8 cellular contexts compared by ENCODE assay signal in genomic region chr11:839875-840617, GRCh38. TPM values are rescaled to one million over a fixed set of nuclear protein-coding genes. Genes with fewer than 3 reads are reported as not detected.
DNase-seq lines count a peak whose midpoint lies in the region; ATAC-seq and TF ChIP-seq lines count a peak whose summit lies in the region.

No MANE protein-coding gene starts in this region.

- H3K4me3 ChIP-seq in AG04450 (ENCODE audit: low read depth, low read length) (peak overlapping the region; percentile 71), WERI-Rb-1 (ENCODE audit: low read depth, low read length) (no peak overlapping the region)

- no peaks in the 10 kb centered on the region for H3K27me3 ChIP-seq in AG04450 (ENCODE audit: control insufficient read depth, insufficient read depth, low read length)
- no peaks in the 10 kb centered on the region for H3K27me3 ChIP-seq in WERI-Rb-1 (ENCODE audit: insufficient read depth, low read depth, severe bottlenecking)
- H3K27me3 ChIP-seq in foreskin keratinocyte, result no peaks in the 10 kb centered on the region

- no peaks in the 10 kb centered on the region for H3K4me1 ChIP-seq in foreskin keratinocyte

- H3K9me3 ChIP-seq in AG04450 (ENCODE audit: control insufficient read depth, insufficient read depth, low read length), result no peaks in the 10 kb centered on the region; the same call in 1 of the 2 replicates
- H3K9me3 ChIP-seq in WERI-Rb-1 (ENCODE audit: severe bottlenecking), result no peaks in the 10 kb centered on the region

- POLR2A ChIA-PET in AG04450 (lab: Yijun Ruan, JAX), result interaction anchor here (1.3 kb wide), 1 partner anchor 21 kb away, joined by 6 read pairs; the partner anchor contains the start of gene PNPLA2

- DNase-seq in AG04450 (ENCODE audit: low read depth, low spot score), result no peak
- no peak for DNase-seq in WERI-Rb-1
- no peak for DNase-seq in foreskin keratinocyte
- DNase-seq in UCSD-AML1 (lab: John Stamatoyannopoulos, UW; ENCODE audit: unreplicated experiment), result no peak
- DNase-seq in NCI-H526 treated with DMSO at 0.1 percent for 48 hours (lab: John Stamatoyannopoulos, UW), result no peak

- ATAC-seq in foreskin keratinocyte (no peak), GM21526 (IDR thresholded peaks at IDR 0.05; ENCODE audit: low FRiP score, unreplicated experiment) (no peak), HG03045 (IDR thresholded peaks at IDR 0.05; ENCODE audit: unreplicated experiment) (no peak)

- peaks cover 68% of the 10 kb centered on the region for H3K36me3 ChIP-seq in WERI-Rb-1

- CTCF ChIA-PET in AG04450 (lab: Charles Lee), result interaction anchor here (0.6 kb wide), 1 partner anchor 26 kb away, joined by 3 read pairs; no protein-coding TSS in a partner anchor

- peak; percentile 24 for TF ChIP-seq CTCF in AG04450 (IDR thresholded peaks at IDR 0.05; ENCODE audit: low read depth, low read length)
- TF ChIP-seq CTCF in GM12874 (IDR thresholded peaks at IDR 0.05; ENCODE audit: insufficient read depth, low read depth, low read length), result peak; percentile 35; the same call in 1 of the 2 replicates
- peak; percentile 61 for TF ChIP-seq CTCF in WERI-Rb-1 (IDR thresholded peaks at IDR 0.05; ENCODE audit: low read depth, low read length)
- peak; percentile 60 for TF ChIP-seq CTCF in foreskin keratinocyte (conservative IDR thresholded peaks at IDR 0.05)

- no peak overlapping the region for H3K27ac ChIP-seq in AG04450 (ENCODE audit: low read depth, low read length)
- H3K27ac ChIP-seq in WERI-Rb-1, result peak overlapping the region; percentile 77
- H3K27ac ChIP-seq in foreskin keratinocyte, result no peak overlapping the region

RNA-seq across cellular contexts. Expression of gene POLR2L, which starts 2.3 kb away (rescaled TPM):
- polyA plus RNA-seq in AG04450 (2011; rRNA removed), result 211 and 431 TPM in 2 replicates
- 61.0 and 70.5 TPM in 2 replicates for polyA minus RNA-seq in AG04450 (2011; rRNA and poly(A)+ RNA removed)
- 160 and 213 TPM in 2 replicates for total RNA-seq in foreskin keratinocyte
- polyA plus RNA-seq in foreskin keratinocyte, result 460 and 473 TPM in 2 replicates

RNA-seq across cellular contexts. Expression of gene TSPAN4, which starts 2.6 kb away (rescaled TPM):
- 92.6 and 134 TPM in 2 replicates for polyA plus RNA-seq in AG04450 (2011; rRNA removed)
- polyA minus RNA-seq in AG04450 (2011; rRNA and poly(A)+ RNA removed), result 42.0 and 58.6 TPM in 2 replicates
- total RNA-seq in foreskin keratinocyte, result 77.6 and 85.3 TPM in 2 replicates
- polyA plus RNA-seq in foreskin keratinocyte, result 119 and 135 TPM in 2 replicates

RNA-seq across cellular contexts. Expression of gene CD151, which starts 7.3 kb away (rescaled TPM):
- polyA plus RNA-seq in AG04450 (2011; rRNA removed) (559 and 909 TPM in 2 replicates), foreskin keratinocyte (547 and 553 TPM in 2 replicates)
- polyA minus RNA-seq in AG04450 (2011; rRNA and poly(A)+ RNA removed), result 366 and 557 TPM in 2 replicates
- total RNA-seq in foreskin keratinocyte, result 390 and 399 TPM in 2 replicates

RNA-seq across cellular contexts. Expression of gene CRACR2B, which starts 12.3 kb away (rescaled TPM):
- 0.26 and 0.36 TPM in 2 replicates for polyA plus RNA-seq in AG04450 (2011; rRNA removed)
- 0.18 TPM in 1 of 2 replicates, not detected in the other for polyA minus RNA-seq in AG04450 (2011; rRNA and poly(A)+ RNA removed)
- 0.71 and 1.4 TPM in 2 replicates for total RNA-seq in foreskin keratinocyte
- polyA plus RNA-seq in foreskin keratinocyte, result 1.2 and 2.1 TPM in 2 replicates

RNA-seq across cellular contexts. Expression of gene PNPLA2, which starts 21.3 kb away (rescaled TPM):
- 17.3 and 29.3 TPM in 2 replicates for polyA plus RNA-seq in AG04450 (2011; rRNA removed)
- 31.5 and 47.7 TPM in 2 replicates for polyA minus RNA-seq in AG04450 (2011; rRNA and poly(A)+ RNA removed)
- total RNA-seq in foreskin keratinocyte, result 11.4 and 14.4 TPM in 2 replicates
- 22.2 and 22.9 TPM in 2 replicates for polyA plus RNA-seq in foreskin keratinocyte
